8 cellular contexts compared by ENCODE assay signal in the genomic region with DNA sequence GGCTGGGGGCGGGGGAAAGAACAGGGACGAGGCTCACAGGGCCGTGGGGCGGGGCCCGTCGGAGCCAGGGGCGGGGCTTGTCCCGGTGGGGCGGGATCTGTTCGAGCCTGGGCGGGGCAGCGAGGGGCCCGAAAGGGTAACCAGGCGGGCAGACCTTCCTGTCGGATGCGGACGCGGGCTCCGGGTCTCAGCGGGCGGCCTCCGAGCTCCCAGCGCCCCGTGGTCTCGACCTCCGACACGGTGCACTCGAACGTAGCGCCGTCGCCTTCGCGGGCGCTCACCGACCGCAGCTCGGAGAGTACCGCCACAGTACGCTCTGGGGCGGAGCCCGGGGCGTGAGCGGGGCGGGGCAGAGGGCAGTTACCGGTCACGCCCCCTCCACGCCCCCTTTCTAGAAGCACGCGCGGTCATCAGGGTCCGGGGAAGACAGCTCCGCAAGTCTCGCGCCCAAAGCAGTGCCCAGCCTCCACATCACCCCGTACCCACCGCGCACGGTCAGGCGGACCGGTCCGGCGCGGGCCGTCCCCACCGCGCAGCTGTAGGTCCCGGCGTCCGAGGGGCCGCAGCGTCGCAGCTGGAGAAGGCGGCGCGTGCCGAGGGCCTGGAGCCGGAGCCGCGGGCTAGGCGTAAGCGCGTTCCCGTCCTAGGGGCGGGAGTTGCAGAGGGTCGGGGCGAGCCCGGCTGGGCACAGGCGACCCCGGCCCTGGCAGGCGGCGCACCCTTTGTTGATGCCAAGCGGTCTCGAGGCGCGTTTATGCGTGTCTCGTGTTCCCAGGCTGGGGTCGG. TPM values are rescaled to one million over a fixed set of nuclear protein-coding genes. Genes with fewer than 3 reads are reported as not detected.
A peak's percentile ranks its signal among the peaks of the same experiment; 100 is the strongest.
DNase-seq lines count a peak whose midpoint lies in the region; ATAC-seq and TF ChIP-seq lines count a peak whose summit lies in the region.

No MANE protein-coding gene starts in this region.

- H3K27ac ChIP-seq in prostate gland: peak overlapping the region; percentile 77 to 81

- H3K27ac Mint-ChIP-seq in type B pancreatic cell: no peak overlapping the region

- no peaks in the 10 kb centered on the region for H3K9me3 ChIP-seq in prostate gland

- H3K36me3 ChIP-seq in prostate gland: no peaks in the 10 kb centered on the region

- H3K4me1 ChIP-seq in prostate gland (replicated peaks): peaks cover 11% of the 10 kb centered on the region

- ATAC-seq in left ventricle myocardium superior: peak; percentile 93

- WGBS in prostate gland: under 1% methylated on average over 50 of the region's 99 CpGs

- H3K27me3 Mint-ChIP-seq in type B pancreatic cell: peaks cover 11% of the 10 kb centered on the region

- peaks cover 4% of the 10 kb centered on the region for H3K36me3 Mint-ChIP-seq in type B pancreatic cell

- H3K9me3 Mint-ChIP-seq in type B pancreatic cell: no peaks in the 10 kb centered on the region

- TF ChIP-seq POLR2A in prostate gland (IDR thresholded peaks at IDR 0.05): peak; percentile 44

- H3K4me1 Mint-ChIP-seq in type B pancreatic cell (ENCODE audit: unreplicated experiment): no peaks in the 10 kb centered on the region

- intact Hi-C loops in left ventricle myocardium superior (cut with micrococcal nuclease) (no loop called here), prostate gland (cut with DNase I) (no loop called here)

- TF ChIP-seq CTCF in prostate gland (IDR thresholded peaks at IDR 0.05) (no peak), type B pancreatic cell (conservative IDR thresholded peaks at IDR 0.05) (no peak)

- H3K4me3 Mint-ChIP-seq in type B pancreatic cell: peak overlapping the region; percentile 88

- DNase-seq in EL (peak; percentile 84), GOT3 (lab: John Stamatoyannopoulos, UW) (peak; percentile 86), M059J (ENCODE audit: low read depth) (peak; percentile 74), T follicular helper cell (ENCODE audit: low read depth) (peak; percentile 65), amniotic epithelial cell (ENCODE audit: low read depth) (peak; percentile 69), left ventricle myocardium superior (peak; percentile 92), prostate gland (ENCODE audit: low spot score) (peak; percentile 87), type B pancreatic cell (ENCODE audit: extremely low spot score, unreplicated experiment) (peak; percentile 93)

- peak overlapping the region; percentile 50 to 66 for H3K4me3 ChIP-seq in prostate gland

- no peaks in the 10 kb centered on the region for H3K27me3 ChIP-seq in prostate gland (replicated peaks; ENCODE audit: insufficient read depth)

RNA-seq across cellular contexts. Expression of a gene that starts 8.7 kb away (rescaled TPM):
- 2.5 and 3.5 TPM in 2 replicates for total RNA-seq in M059J (2014; rRNA removed; shearing (Covaris generic))
- total RNA-seq in left ventricle myocardium superior (1.7 TPM), prostate gland (10 to 100 TPM in 1 of 2 donors, 1 to 10 TPM in 1; 5.7 to 11.5 TPM), type B pancreatic cell (ENCODE audit: low replicate concordance) (7.8 and 9.7 TPM in 2 replicates)

RNA-seq across cellular contexts. Expression of a gene that starts 9.0 kb away (rescaled TPM):
- total RNA-seq in M059J (2014; rRNA removed; shearing (Covaris generic)): 117 and 227 TPM in 2 replicates
- total RNA-seq in left ventricle myocardium superior (93.1 TPM), prostate gland (100 to 1,000 TPM; 150 to 819 TPM), type B pancreatic cell (ENCODE audit: low replicate concordance) (47.5 and 73.7 TPM in 2 replicates)

RNA-seq across cellular contexts. Expression of a gene that starts 18.8 kb away (rescaled TPM):
- total RNA-seq in M059J (2014; rRNA removed; shearing (Covaris generic)): 44.2 and 81.4 TPM in 2 replicates
- total RNA-seq in left ventricle myocardium superior (190 TPM), prostate gland (100 to 1,000 TPM; 142 to 330 TPM), type B pancreatic cell (ENCODE audit: low replicate concordance) (118 and 197 TPM in 2 replicates)

RNA-seq across cellular contexts. Expression of a gene that starts 19.5 kb away (rescaled TPM):
- 0.12 and 0.20 TPM in 2 replicates for total RNA-seq in M059J (2014; rRNA removed; shearing (Covaris generic))
- total RNA-seq in left ventricle myocardium superior (1.5 TPM), prostate gland (100 to 1,000 TPM in 1 of 2 donors, under 1 TPM in 1; 0.96 to 391 TPM), type B pancreatic cell (ENCODE audit: low replicate concordance) (1.2 and 1.3 TPM in 2 replicates)

RNA-seq across cellular contexts. Expression of a gene that starts 38.3 kb away (rescaled TPM):
- total RNA-seq in M059J (2014; rRNA removed; shearing (Covaris generic)): 0.02 and 0.10 TPM in 2 replicates
- not detected for total RNA-seq in left ventricle myocardium superior
- under 1 TPM; 0.09 to 0.45 TPM for total RNA-seq in prostate gland
- total RNA-seq in type B pancreatic cell (ENCODE audit: low replicate concordance): 0.79 and 0.99 TPM in 2 replicates

Comparison
In these comparisons a context has a peak if more than half of its experiments do, and no peak if none do; other contexts are left out.
1. Peak in every context shown above with its lines: DNase-seq, ATAC-seq, H3K4me3 ChIP-seq and H3K27ac ChIP-seq.